In the genomic region with DNA sequence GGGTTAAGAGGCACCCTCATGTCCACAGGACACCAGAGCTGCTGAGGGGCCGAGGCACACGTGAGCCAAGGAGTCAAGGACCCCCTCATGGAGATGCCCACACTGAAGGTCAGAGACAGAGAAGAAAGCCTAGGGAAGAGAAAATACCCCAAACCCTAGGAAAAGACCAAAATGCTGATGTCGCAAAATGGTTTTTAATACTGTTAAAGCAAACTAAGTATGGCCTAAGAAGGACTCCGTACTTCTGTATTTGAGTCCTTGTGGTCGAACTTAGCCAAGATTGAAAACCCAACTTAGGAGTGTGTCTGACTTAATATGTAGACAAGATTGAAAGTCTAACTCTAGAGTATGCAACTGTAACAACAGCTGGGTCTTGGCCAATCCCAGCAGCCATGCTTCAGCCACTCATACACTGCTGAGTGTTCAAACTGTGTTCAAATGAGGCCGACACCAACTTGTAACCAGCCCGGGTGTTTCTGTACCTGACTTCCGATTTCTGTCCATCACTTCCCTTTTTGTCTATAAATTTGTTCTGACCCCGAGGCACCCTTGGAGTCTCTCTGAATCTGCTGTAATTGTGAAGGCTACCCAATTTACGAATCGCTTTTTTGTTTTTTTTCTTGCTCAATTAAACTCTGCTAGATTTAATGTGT, we compare ENCODE assay signal across 14 cellular contexts.
DNase-seq lines count a peak whose midpoint lies in the region; ATAC-seq and TF ChIP-seq lines count a peak whose summit lies in the region.
"Had no signal": no experiment of that assay in that cellular context is flagged by ENCODE, and none has a peak within 500 bp of the region (broad histone marks: within the 10 kb centered on the region; RNA-seq: fewer than 3 reads in every experiment).

No MANE protein-coding gene starts in this region.

- peaks cover 11% of the 10 kb centered on the region for H3K9me3 ChIP-seq in IMR-90 (ENCODE audit: control insufficient read depth, insufficient read depth, low read length)
- H3K9me3 ChIP-seq in esophagus muscularis mucosa: peaks cover 0 to 16% (median 8%) of the 10 kb centered on the region in 4 donors

- POLR2A ChIA-PET in IMR-90 (lab: Charles Lee; ENCODE audit: unreplicated experiment): no interaction called here

- no peak for DNase-seq in IMR-90
- peak; percentile 37 for DNase-seq in NB4 (ENCODE audit: low read depth)
- peak; percentile 66 for DNase-seq in SIG-M5 treated with dmso at 0.1 percent for 504 hours (lab: John Stamatoyannopoulos, UW; ENCODE audit: unreplicated experiment)
- peak; percentile 24 for DNase-seq in posterior vena cava (ENCODE audit: low spot score)
- no peak for DNase-seq in esophagus muscularis mucosa (ENCODE audit: extremely low spot score)
- no peak for DNase-seq in stimulated activated naive CD8-positive, alpha-beta T cell treated with anti-CD3 and anti-CD28 coated beads, Interleukin-15, Interleukin-2, amounts not matched to agents 100 U/mL and 50 U/mL, for 24 hours
- no peak for DNase-seq in iPS-NIHi7 (ENCODE audit: extremely low spot score)
- DNase-seq: Calu3; CD4-positive, alpha-beta T cell; DMS53; NCI-H1048; NCI-H2081 treated with DMSO at 0.1 percent for 48 hours; NCI-H510A treated with DMSO at 0.1 percent for 48 hours; T-cell had no signal

- no peaks in the 10 kb centered on the region for H4K20me1 ChIP-seq in IMR-90 (ENCODE audit: insufficient read depth, low read length)

- no peak for ATAC-seq in IMR-90 (ENCODE audit: low read depth)
- no peak for ATAC-seq in stimulated activated naive CD8-positive, alpha-beta T cell treated with anti-CD3 and anti-CD28 coated beads, Interleukin-15, Interleukin-2, amounts not matched to agents 100 U/mL and 50 U/mL, for 24 hours
- ATAC-seq: T-cell had no signal

- H3K4me1 ChIP-seq in IMR-90 (ENCODE audit: control insufficient read depth, insufficient read depth, low read length): no peaks in the 10 kb centered on the region
- no peaks in the 10 kb centered on the region for H3K4me1 ChIP-seq in esophagus muscularis mucosa

- H3K36me3 ChIP-seq in IMR-90 (ENCODE audit: control insufficient read depth, insufficient read depth, low read length) (no peaks in the 10 kb centered on the region), esophagus muscularis mucosa (no peaks in the 10 kb centered on the region)

- no peak overlapping the region for H3K23ac ChIP-seq in IMR-90 (ENCODE audit: low read depth, low read length)

- H3K9me1 ChIP-seq in IMR-90 (ENCODE audit: insufficient read depth, low read length): no peaks in the 10 kb centered on the region

- TF ChIP-seq CTCF in IMR-90 (conservative IDR thresholded peaks at IDR 0.05; ENCODE audit: low read depth, low read length): no peak
- no peak for TF ChIP-seq CTCF in NB4 (IDR thresholded peaks at IDR 0.05; ENCODE audit: low read depth, low read length)
- TF ChIP-seq CTCF in esophagus muscularis mucosa (IDR thresholded peaks at IDR 0.05): no peak

- CTCF ChIA-PET in IMR-90 (lab: Yijun Ruan, JAX): no interaction called here

- TF ChIP-seq RAD21 in IMR-90 (IDR thresholded peaks at IDR 0.05; ENCODE audit: low read length): no peak

- TF ChIP-seq POLR2A in IMR-90 (IDR thresholded peaks at IDR 0.05; ENCODE audit: low read depth, low read length): no peak
- TF ChIP-seq POLR2A in NB4 (IDR thresholded peaks at IDR 0.05; ENCODE audit: extremely low read depth, insufficient read length): no peak
- no peak for TF ChIP-seq POLR2A in esophagus muscularis mucosa (IDR thresholded peaks at IDR 0.05; ENCODE audit: low read depth)

- H2BK120ac ChIP-seq in IMR-90 (ENCODE audit: low read depth, low read length): no peak overlapping the region

- no peak overlapping the region for H4K8ac ChIP-seq in IMR-90 (ENCODE audit: low read depth in 2 of 2, low read length in 2 of 2)

- no peak overlapping the region for H2BK15ac ChIP-seq in IMR-90 (ENCODE audit: low read depth, low read length)

- no peak overlapping the region for H3K9ac ChIP-seq in IMR-90 (ENCODE audit: low read depth, low read length)

- H4K5ac ChIP-seq in IMR-90 (ENCODE audit: low read depth, low read length): no peak overlapping the region

- no peak overlapping the region for H3K4me2 ChIP-seq in IMR-90 (ENCODE audit: low read depth, low read length)

- no peak overlapping the region for H3K56ac ChIP-seq in IMR-90 (ENCODE audit: extremely low read depth, insufficient read depth, low read length)

- WGBS in IMR-90 (ENCODE audit: extremely low coverage in 2 of 2, insufficient read length in 1 of 2), 2 experiments: no CpG with 5 or more reads among the region's 11 CpGs
- 96% methylated on average over 11 of the region's 11 CpGs for WGBS in esophagus muscularis mucosa

- intact Hi-C loops in IMR-90 (cut with micrococcal nuclease): no loop called here
- intact Hi-C loops in posterior vena cava (cut with DNase I): no loop called here
- intact Hi-C loops in esophagus muscularis mucosa (cut with DNase I): no loop called here

- no peak overlapping the region for H3K18ac ChIP-seq in IMR-90 (ENCODE audit: low read depth, low read length)

- no peak overlapping the region for H3K14ac ChIP-seq in IMR-90 (replicated peaks; ENCODE audit: low read depth, low read length)

- no TSS peak for BruUV-seq in IMR-90 (replicated peaks; lab: Mats Ljungman, UMichigan)

- H4K91ac ChIP-seq in IMR-90 (ENCODE audit: insufficient read depth, low read depth, low read length): no peak overlapping the region

- H2AK5ac ChIP-seq in IMR-90 (ENCODE audit: low read depth, low read length): no peak overlapping the region

- H3K27ac ChIP-seq in IMR-90 (ENCODE audit: insufficient read depth, low read length) (no peak overlapping the region), esophagus muscularis mucosa (replicated peaks in 1 of 4) (no peak overlapping the region)

- TF ChIP-seq EP300 in esophagus muscularis mucosa (IDR thresholded peaks at IDR 0.05): no peak

- H2AK9ac ChIP-seq in IMR-90 (replicated peaks; ENCODE audit: low read depth, low read length, poor library complexity): no peak overlapping the region

- no peak overlapping the region for H3K4ac ChIP-seq in IMR-90 (ENCODE audit: low read depth, low read length)

- H3K27me3 ChIP-seq in IMR-90 (ENCODE audit: control insufficient read depth, insufficient read depth, low read length): no peaks in the 10 kb centered on the region
- no peaks in the 10 kb centered on the region for H3K27me3 ChIP-seq in esophagus muscularis mucosa

- no peaks in the 10 kb centered on the region for H3K79me1 ChIP-seq in IMR-90 (ENCODE audit: low read depth in 1 of 2, low read length in 2 of 2)

- no peak overlapping the region for H2BK20ac ChIP-seq in IMR-90 (ENCODE audit: low read depth, low read length)

- dilution Hi-C loops in IMR-90 (cut with HindIII; ENCODE audit: low sequenced_read_pairs, unreplicated experiment): no loop called here

- H2AFZ ChIP-seq in IMR-90 (replicated peaks; ENCODE audit: low read length, poor library complexity): no peak overlapping the region

- H3K4me3 ChIP-seq in IMR-90 (ENCODE audit: insufficient read depth, low read depth, low read length): no peak overlapping the region
- H3K4me3 ChIP-seq in NB4 (ENCODE audit: low read depth, low read length): no peak overlapping the region
- no peak overlapping the region for H3K4me3 ChIP-seq in esophagus muscularis mucosa

- in situ Hi-C loops in IMR-90 (cut with MboI; ENCODE audit: low sequenced_read_pairs): no loop called here

- no peak overlapping the region for H2BK5ac ChIP-seq in IMR-90 (ENCODE audit: low read depth, low read length, poor library complexity, severe bottlenecking)

TF ChIP-seq in IMR-90, 13 proteins besides CTCF, POLR2A, EP300 and RAD21:
- peak; percentile 54; the same call in 1 of the 2 replicates for TF ChIP-seq MAFK (IDR thresholded peaks at IDR 0.05; ENCODE audit: low read depth, low read length)
- TF ChIP-seq USF2 (IDR thresholded peaks at IDR 0.05; ENCODE audit: low read depth, low read length): no peak
TF ChIP-seq in IMR-90: peak in this region for 1.

Comparison
In these comparisons a context has a peak if more than half of its experiments do, and no peak if none do; other contexts are left out.
1. DNase-seq: peak in NB4 (single experiment), SIG-M5 treated with dmso at 0.1 percent for 504 hours (single experiment) and posterior vena cava (single experiment); none in IMR-90 (single experiment), esophagus muscularis mucosa (single experiment), stimulated activated naive CD8-positive, alpha-beta T cell treated with anti-CD3 and anti-CD28 coated beads, Interleukin-15, Interleukin-2, amounts not matched to agents 100 U/mL and 50 U/mL, for 24 hours (single experiment) and iPS-NIHi7 (single experiment).